ENCODE assay signal across 1 cellular context in genomic region chr20:53757472-53757913, GRCh38.
TF ChIP-seq lines count a peak whose summit lies in the region.

No MANE protein-coding gene starts in this region.

TF ChIP-seq in K562, 482 proteins besides CTCF, POLR2A, EP300 and RAD21 (continued from another document):
- TF ChIP-seq, protein P1, sequence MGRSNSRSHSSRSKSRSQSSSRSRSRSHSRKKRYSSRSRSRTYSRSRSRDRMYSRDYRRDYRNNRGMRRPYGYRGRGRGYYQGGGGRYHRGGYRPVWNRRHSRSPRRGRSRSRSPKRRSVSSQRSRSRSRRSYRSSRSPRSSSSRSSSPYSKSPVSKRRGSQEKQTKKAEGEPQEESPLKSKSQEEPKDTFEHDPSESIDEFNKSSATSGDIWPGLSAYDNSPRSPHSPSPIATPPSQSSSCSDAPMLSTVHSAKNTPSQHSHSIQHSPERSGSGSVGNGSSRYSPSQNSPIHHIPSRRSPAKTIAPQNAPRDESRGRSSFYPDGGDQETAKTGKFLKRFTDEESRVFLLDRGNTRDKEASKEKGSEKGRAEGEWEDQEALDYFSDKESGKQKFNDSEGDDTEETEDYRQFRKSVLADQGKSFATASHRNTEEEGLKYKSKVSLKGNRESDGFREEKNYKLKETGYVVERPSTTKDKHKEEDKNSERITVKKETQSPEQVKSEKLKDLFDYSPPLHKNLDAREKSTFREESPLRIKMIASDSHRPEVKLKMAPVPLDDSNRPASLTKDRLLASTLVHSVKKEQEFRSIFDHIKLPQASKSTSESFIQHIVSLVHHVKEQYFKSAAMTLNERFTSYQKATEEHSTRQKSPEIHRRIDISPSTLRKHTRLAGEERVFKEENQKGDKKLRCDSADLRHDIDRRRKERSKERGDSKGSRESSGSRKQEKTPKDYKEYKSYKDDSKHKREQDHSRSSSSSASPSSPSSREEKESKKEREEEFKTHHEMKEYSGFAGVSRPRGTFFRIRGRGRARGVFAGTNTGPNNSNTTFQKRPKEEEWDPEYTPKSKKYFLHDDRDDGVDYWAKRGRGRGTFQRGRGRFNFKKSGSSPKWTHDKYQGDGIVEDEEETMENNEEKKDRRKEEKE (IDR thresholded peaks at IDR 0.05; ENCODE audit: borderline replicate concordance in 1 of 2, control insufficient read depth in 1 of 2, low read depth in 2 of 2, low read length in 1 of 2) = peak in 1 of 2 experiments; percentile 62; a peak in 1 of 4 replicates
- TF ChIP-seq, protein P2, sequence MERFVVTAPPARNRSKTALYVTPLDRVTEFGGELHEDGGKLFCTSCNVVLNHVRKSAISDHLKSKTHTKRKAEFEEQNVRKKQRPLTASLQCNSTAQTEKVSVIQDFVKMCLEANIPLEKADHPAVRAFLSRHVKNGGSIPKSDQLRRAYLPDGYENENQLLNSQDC (CRISPR knock-in tag; IDR thresholded peaks at IDR 0.05) = no peak
- no peak for TF ChIP-seq ZNF830 (CRISPR knock-in tag; IDR thresholded peaks at IDR 0.05)
